9 cellular contexts compared by ENCODE assay signal in genomic region chr2:71454221-71455010, GRCh38. TPM values are rescaled to one million over a fixed set of nuclear protein-coding genes. Genes with fewer than 3 reads are reported as not detected.
DNase-seq lines count a peak whose midpoint lies in the region; ATAC-seq, FAIRE-seq and TF ChIP-seq lines count a peak whose summit lies in the region.
"Had no signal": no experiment of that assay in that cellular context is flagged by ENCODE, and none has a peak within 500 bp of the region (broad histone marks: within the 10 kb centered on the region; RNA-seq: fewer than 3 reads in every experiment).

No MANE protein-coding gene starts in this region.

- no peaks in the 10 kb centered on the region for H3K9me2 ChIP-seq in SK-N-SH

- no peak for FAIRE-seq in H1 (lab: Jason Lieb, UNC)

- no peak overlapping the region for H3K4ac ChIP-seq in H1 (replicated peaks; ENCODE audit: insufficient read length, low read depth, low read length)

- H3K23me2 ChIP-seq in H1 (ENCODE audit: low read depth, low read length), result peaks cover 6% of the 10 kb centered on the region; the same call in 1 of the 2 replicates

- H3K27ac ChIP-seq in SK-N-SH (ENCODE audit: low read depth in 2 of 2, low read length in 1 of 2) (no peak overlapping the region), H1 (ENCODE audit: low read depth, low read length) (no peak overlapping the region), tibial artery (peak overlapping the region; percentile 60 to 65)

- H3K14ac ChIP-seq in H1 (ENCODE audit: insufficient read length), result no peak overlapping the region

- peak overlapping the region; percentile 43 for H3K4me3 Mint-ChIP-seq in mesothelial cell of epicardium

- no peaks in the 10 kb centered on the region for H3F3A ChIP-seq in SK-N-SH (replicated peaks; ENCODE audit: insufficient read depth)

- intact Hi-C loops in tibial artery (cut with DNase I; ENCODE audit: low total_unique reads), result loop anchor here (5.0 kb wide), 1 partner anchor 122 kb away; the partner anchor contains the start of gene ZNF638

- H3K27me3 ChIP-seq in SK-N-SH (ENCODE audit: insufficient read depth) (0 out of 2 replicates have a peak, but pooled peaks cover 5% of the 10 kb centered on the region), H1 (replicated peaks in 1 of 4; ENCODE audit: control insufficient read depth in 3 of 4, extremely low read depth in 1 of 4, insufficient read depth in 3 of 4, low read length in 3 of 4) (peaks cover 0 to 29% (median 24%) of the 10 kb centered on the region in 4 experiments; a peak in 6 of 7 replicates), tibial artery (peaks cover 0 to 4% of the 10 kb centered on the region in 2 donors)

- H2BK12ac ChIP-seq in H1 (ENCODE audit: low read depth, low read length), result no peak overlapping the region

- peak overlapping the region; percentile 22; the same call in 1 of the 2 replicates for H2BK5ac ChIP-seq in H1 (ENCODE audit: low read depth, low read length)

- H3K9me3 Mint-ChIP-seq in mesothelial cell of epicardium, result no peaks in the 10 kb centered on the region

- H4K20me1 ChIP-seq in SK-N-SH (ENCODE audit: insufficient read depth), result no peaks in the 10 kb centered on the region
- no peaks in the 10 kb centered on the region for H4K20me1 ChIP-seq in H1 (replicated peaks in 1 of 2; ENCODE audit: control insufficient read depth in 1 of 2, insufficient read depth in 2 of 2, low read length in 2 of 2)

- H3K36me3 ChIP-seq in SK-N-SH (replicated peaks in 1 of 2; ENCODE audit: control insufficient read depth in 1 of 2, insufficient read depth in 2 of 2, low read length in 1 of 2) (no peaks in the 10 kb centered on the region), H1 (ENCODE audit: control insufficient read depth in 2 of 4, insufficient read depth in 4 of 4, low read length in 3 of 4) (no peaks in the 10 kb centered on the region), tibial artery (no peaks in the 10 kb centered on the region)

- DNase-seq in SK-N-SH, result no peak
- peak in 1 of 2 experiments; percentile 71 for DNase-seq in H1 (ENCODE audit: low read depth in 1 of 2, low spot score in 2 of 2)
- no peak for DNase-seq in mesothelial cell of epicardium (ENCODE audit: low spot score in 2 of 2, unreplicated experiment in 2 of 2)
- peak; percentile 42 to 85 for DNase-seq in tibial artery
- DNase-seq: activated naive CD4-positive, alpha-beta T cell treated with anti-CD3 and anti-CD28 coated beads, Interleukin-2, amount 50 U/mL, for 16 hours had no signal

- 74% methylated on average over 11 of the region's 17 CpGs for WGBS in SK-N-SH (ENCODE audit: low lambda C conversion rate)
- WGBS in H1 (ENCODE audit: extremely low coverage in 1 of 2, insufficient coverage in 1 of 2, insufficient read length in 1 of 2, insufficient replicate concordance in 2 of 2, low coverage in 1 of 2, low lambda C conversion rate in 2 of 2, missing lambda C conversion rate in 1 of 2), 2 experiments, result 38% methylated on average over 15 of the region's 17 CpGs; no CpG with 5 or more reads in 1 of the 2 experiments

- H3K23ac ChIP-seq in H1 (ENCODE audit: insufficient read length), result no peak overlapping the region

- CTCF ChIA-PET in SK-N-SH (lab: Yijun Ruan, JAX), result interaction anchor here (0.7 to 2.0 kb wide), 6 partner anchors 9 to 123 kb away, joined by 3 to 11 read pairs (median 3); partner anchors contain the start of gene ZNF638
- CTCF ChIA-PET in H1 (lab: Charles Lee; ENCODE audit: partially characterized antibody), result interaction anchor here (0.6 to 21.6 kb wide), 17 partner anchors 7 to 297 kb away, joined by 3 to 211 read pairs (median 4); no protein-coding TSS in a partner anchor

- no peaks in the 10 kb centered on the region for H3K9me3 ChIP-seq in SK-N-SH
- H3K9me3 ChIP-seq in H1 (ENCODE audit: insufficient read depth in 2 of 2, low read depth in 1 of 2, low read length in 1 of 2), result no peaks in the 10 kb centered on the region
- no peaks in the 10 kb centered on the region for H3K9me3 ChIP-seq in tibial artery

- H2BK120ac ChIP-seq in H1 (replicated peaks; ENCODE audit: low read depth, low read length), result no peak overlapping the region

- no peak overlapping the region for H3K27ac Mint-ChIP-seq in mesothelial cell of epicardium

- H3K27me3 Mint-ChIP-seq in mesothelial cell of epicardium (ENCODE audit: low read depth), result peaks cover 55% of the 10 kb centered on the region

- H3K18ac ChIP-seq in H1 (ENCODE audit: extremely low read depth, low read length), result no peak overlapping the region; the same call in 1 of the 2 replicates

- H4K5ac ChIP-seq in H1 (ENCODE audit: insufficient read length, low read depth, low read length), result no peak overlapping the region

- H2AFZ ChIP-seq in SK-N-SH (ENCODE audit: low read depth), result no peak overlapping the region
- H2AFZ ChIP-seq in H1 (ENCODE audit: low read length), result peak overlapping the region; percentile 34; the same call in 1 of the 2 replicates

- H3K4me1 ChIP-seq in SK-N-SH (ENCODE audit: control insufficient read depth in 1 of 2, insufficient read depth in 2 of 2, low read depth in 1 of 2, low read length in 1 of 2) (peaks cover 0 to 32% of the 10 kb centered on the region in 2 experiments; a peak in 1 of 4 replicates), H1 (replicated peaks in 1 of 4; ENCODE audit: control insufficient read depth in 3 of 4, insufficient read depth in 4 of 4, low read length in 3 of 4) (peaks cover 24 to 33% (median 27%) of the 10 kb centered on the region in 4 experiments), tibial artery (peaks cover 0 to 80% (median 49%) of the 10 kb centered on the region in 4 donors)

- H2AK5ac ChIP-seq in H1 (ENCODE audit: low read depth, low read length), result no peak overlapping the region

- TF ChIP-seq EP300 in SK-N-SH (IDR thresholded peaks at IDR 0.05; ENCODE audit: borderline replicate concordance in 1 of 2, low read depth in 1 of 2, low read length in 1 of 2) (no peak), H1 (IDR thresholded peaks at IDR 0.05; ENCODE audit: borderline replicate concordance in 1 of 2, low read depth in 2 of 2, low read length in 2 of 2) (no peak)

- ATAC-seq in SK-N-SH treated with all-trans-retinoic acid at 6 μM for 48 hours, result no peak
- ATAC-seq in GM21576 (IDR thresholded peaks at IDR 0.05; ENCODE audit: unreplicated experiment), result no peak
- no peak for ATAC-seq in GM18868 (IDR thresholded peaks at IDR 0.05; ENCODE audit: unreplicated experiment)
- ATAC-seq in GM21825 (IDR thresholded peaks at IDR 0.05; ENCODE audit: unreplicated experiment), result no peak

- H3K4me3 ChIP-seq in SK-N-SH (ENCODE audit: low read depth in 2 of 2, low read length in 1 of 2) (peak overlapping the region in 1 of 2 experiments; percentile 43; a peak in 1 of 4 replicates), H1 (ENCODE audit: extremely low read depth in 1 of 4, insufficient read depth in 2 of 4, low read depth in 3 of 4, low read length in 4 of 4) (peak overlapping the region; percentile 30 to 66 (median 57)), tibial artery (peak overlapping the region; percentile 55 to 72)

- TF ChIP-seq RAD21 in SK-N-SH (IDR thresholded peaks at IDR 0.05; ENCODE audit: low read length), result no peak
- no peak for TF ChIP-seq RAD21 in H1 (IDR thresholded peaks at IDR 0.05 in 1 of 2, conservative IDR thresholded peaks at IDR 0.05 in 1 of 2; ENCODE audit: low read depth in 2 of 2, low read length in 2 of 2)

- no peak overlapping the region for H3K56ac ChIP-seq in H1 (replicated peaks; ENCODE audit: insufficient read length, low read depth, low read length)

- peak overlapping the region; percentile 5; the same call in 1 of the 2 replicates for H2BK15ac ChIP-seq in H1 (ENCODE audit: low read length)

- no peak for TF ChIP-seq POLR2A in H1 (IDR thresholded peaks at IDR 0.05; ENCODE audit: control extremely low read depth in 1 of 2, low read depth in 2 of 2, low read length in 2 of 2)

- POLR2A ChIA-PET in SK-N-SH (lab: Yijun Ruan, JAX) (no interaction called here), H1 (lab: Charles Lee; ENCODE audit: partially characterized antibody) (interaction anchor here (0.9 to 5.3 kb wide), 13 partner anchors 8 to 227 kb away, joined by 3 to 51 read pairs (median 4); partner anchors contain the start of gene PAIP2B)

- H4K8ac ChIP-seq in H1 (ENCODE audit: extremely low read depth, insufficient read depth, low read length), result no peak overlapping the region

- H3K79me2 ChIP-seq in SK-N-SH (ENCODE audit: insufficient read depth), result no peaks in the 10 kb centered on the region
- no peaks in the 10 kb centered on the region for H3K79me2 ChIP-seq in H1 (ENCODE audit: control insufficient read depth in 1 of 2, insufficient read depth in 2 of 2, low read length in 2 of 2)

- no peaks in the 10 kb centered on the region; the same call in 1 of the 2 replicates for H3K79me1 ChIP-seq in H1 (ENCODE audit: low read depth, low read length)

- TF ChIP-seq CTCF in SK-N-SH (IDR thresholded peaks at IDR 0.05), result no peak
- TF ChIP-seq CTCF in H1 (IDR thresholded peaks at IDR 0.05; ENCODE audit: control extremely low read depth in 1 of 3, insufficient read depth in 1 of 3, low read depth in 1 of 3, low read length in 3 of 3), result peak in 1 of 3 experiments; percentile 17; a peak in 1 of 4 replicates
- no peak for TF ChIP-seq CTCF in mesothelial cell of epicardium (IDR thresholded peaks at IDR 0.05; ENCODE audit: unreplicated experiment)
- TF ChIP-seq CTCF in tibial artery (IDR thresholded peaks at IDR 0.05), result peak; percentile 29 to 38

- H4K91ac ChIP-seq in H1 (replicated peaks; ENCODE audit: insufficient read length, low read length), result no peak overlapping the region

- no peaks in the 10 kb centered on the region for H3K36me3 Mint-ChIP-seq in mesothelial cell of epicardium

- H3K9ac ChIP-seq in SK-N-SH (no peak overlapping the region), H1 (replicated peaks in 1 of 4; ENCODE audit: extremely low read depth in 1 of 4, low read depth in 3 of 4, low read length in 3 of 4) (peak overlapping the region in 1 of 4 experiments; percentile 8; a peak in 1 of 7 replicates)

- H3K4me1 Mint-ChIP-seq in mesothelial cell of epicardium, result peaks cover 23% of the 10 kb centered on the region

- H3K4me2 ChIP-seq in SK-N-SH (peak overlapping the region; percentile 71), H1 (ENCODE audit: insufficient read depth in 1 of 2, low read depth in 2 of 2, low read length in 2 of 2) (peak overlapping the region; percentile 76 to 80)

- H2BK20ac ChIP-seq in H1 (ENCODE audit: low read length), result peak overlapping the region; percentile 73

RNA-seq across cellular contexts. Expression of gene DYSF, which starts 1.1 kb away (rescaled TPM):
- 0.10 and 0.18 TPM in 2 replicates for polyA plus RNA-seq in SK-N-SH (2012; rRNA removed)
- polyA plus RNA-seq in SK-N-SH (2012; cell fraction: cytosol; rRNA removed), result 0.05 and 0.16 TPM in 2 replicates
- polyA plus RNA-seq in SK-N-SH (2012; cell fraction: nucleus; rRNA removed), result 0.67 and 0.73 TPM in 2 replicates
- 7.1 and 8.5 TPM in 2 replicates for total RNA-seq in H1 (2021; fragmentation: NEBNext Ultra II Directional; extraction: Animal tissue kit (Norgen Biotek cat#: 25700))
- 5.8 and 6.6 TPM in 2 replicates for polyA plus RNA-seq in H1 (2011; rRNA removed)
- polyA plus RNA-seq in H1 (2011; cell fraction: cytosol; rRNA removed), result 2.5 TPM
- polyA plus RNA-seq in H1 (2011; cell fraction: nucleus; rRNA removed), result 9.9 TPM
- 6.1 to 8.1 TPM (median 7.4 TPM) in 4 replicates for polyA plus RNA-seq in H1 (2012, experiment 1 of 2)
- polyA plus RNA-seq in H1 (2012, experiment 2 of 2), result 6.2 TPM
- 4.5 TPM for polyA plus RNA-seq in H1 (2013, experiment 1 of 2)
- 3.6 TPM for polyA plus RNA-seq in H1 (2013, experiment 2 of 2)
- 7.3 and 8.0 TPM in 2 replicates for polyA minus RNA-seq in H1 (2011; rRNA and poly(A)+ RNA removed)
- polyA minus RNA-seq in H1 (2011; cell fraction: cytosol; rRNA and poly(A)+ RNA removed), result 6.2 TPM
- polyA minus RNA-seq in H1 (2011; cell fraction: nucleus; rRNA and poly(A)+ RNA removed), result 6.8 TPM
- total RNA-seq in mesothelial cell of epicardium, result 0.96 to 2.1 TPM (median 1.4 TPM) in 3 replicates

Comparison
In these comparisons a context has a peak if more than half of its experiments do, and no peak if none do; other contexts are left out.
1. DNase-seq: peak in tibial artery (2 of 2); none in SK-N-SH (single experiment) and mesothelial cell of epicardium (0 of 2).
2. H3K27ac ChIP-seq: peak in tibial artery (2 of 2); none in SK-N-SH (0 of 2) and H1 (single experiment).
3. CTCF ChIP-seq: peak in tibial artery (2 of 2); none in SK-N-SH (single experiment) and mesothelial cell of epicardium (single experiment).